Comparison of ENCODE assay signal across 1 cellular context in genomic region chr16:12063435-12063834, GRCh38.
TF ChIP-seq lines count a peak whose summit lies in the region.

No MANE protein-coding gene starts in this region.

TF ChIP-seq in IMR-90, 13 proteins besides CTCF, POLR2A, EP300 and RAD21 (continued from another document):
- TF ChIP-seq ELK1 (IDR thresholded peaks at IDR 0.05; ENCODE audit: borderline replicate concordance, low read depth, low read length) (no peak), MXI1 (IDR thresholded peaks at IDR 0.05; ENCODE audit: borderline replicate concordance, low read depth, low read length) (no peak), MAFK (IDR thresholded peaks at IDR 0.05; ENCODE audit: low read depth, low read length) (no peak), USF2 (IDR thresholded peaks at IDR 0.05; ENCODE audit: low read depth, low read length) (no peak), RFX5 (IDR thresholded peaks at IDR 0.05; ENCODE audit: low read depth, low read length) (no peak), BHLHE40 (IDR thresholded peaks at IDR 0.05; ENCODE audit: low read depth, low read length) (no peak), RCOR1 (IDR thresholded peaks at IDR 0.05; ENCODE audit: insufficient replicate concordance, low read length) (no peak), SMC3 (IDR thresholded peaks at IDR 0.05; ENCODE audit: low read depth, low read length) (no peak), CHD1 (IDR thresholded peaks at IDR 0.05; ENCODE audit: low read depth, low read length) (no peak)
